Comparison of ENCODE assay signal across 22 cellular contexts in genomic region chr12:2364566-2365165, GRCh38.
DNase-seq lines count a peak whose midpoint lies in the region; ATAC-seq, FAIRE-seq and TF ChIP-seq lines count a peak whose summit lies in the region.
"Had no signal": no experiment of that assay in that cellular context is flagged by ENCODE, and none has a peak within 500 bp of the region (broad histone marks: within the 10 kb centered on the region; RNA-seq: fewer than 3 reads in every experiment).

No MANE protein-coding gene starts in this region.

- H3K4me1 ChIP-seq in GM23338 (ENCODE audit: insufficient read depth) (no peaks in the 10 kb centered on the region), neutrophil (ENCODE audit: control insufficient read depth in 1 of 2, insufficient read depth in 1 of 2, low read depth in 1 of 2, low read length in 1 of 2) (peaks cover 27 to 30% of the 10 kb centered on the region in 2 experiments)
- H3K4me1 ChIP-seq: BE2C had no signal

- H3K9me3 ChIP-seq in neutrophil: no peaks in the 10 kb centered on the region
- H3K9me3 ChIP-seq: BE2C, SK-N-SH, thoracic aorta had no signal

- H3K4me3 ChIP-seq in GM23338 (no peak overlapping the region), bronchial epithelial cell (ENCODE audit: low read depth, low read length) (no peak overlapping the region), neutrophil (ENCODE audit: low read depth in 1 of 2, low read length in 1 of 2) (peak overlapping the region; percentile 34 to 46)
- H3K4me3 ChIP-seq: coronary artery, GM23248, thoracic aorta had no signal

- H3F3A ChIP-seq in GM23338 (replicated peaks; ENCODE audit: low read depth): no peaks in the 10 kb centered on the region

- H3K4me1 Mint-ChIP-seq in GM23338: peaks cover 11% of the 10 kb centered on the region

- H3K36me3 ChIP-seq in GM23338 (ENCODE audit: insufficient read depth) (no peaks in the 10 kb centered on the region), bronchial epithelial cell (ENCODE audit: control insufficient read depth, insufficient read depth, low read length) (no peaks in the 10 kb centered on the region), neutrophil (no peaks in the 10 kb centered on the region)
- H3K36me3 ChIP-seq: BE2C, thoracic aorta had no signal

- H3K27ac Mint-ChIP-seq in GM23338: peak overlapping the region; percentile 32; the same call in 1 of the 2 replicates

- no peaks in the 10 kb centered on the region for H4K20me1 ChIP-seq in GM23338 (replicated peaks; ENCODE audit: insufficient read depth)

- H3K79me2 ChIP-seq in GM23338 (replicated peaks; ENCODE audit: insufficient read depth): no peaks in the 10 kb centered on the region

- H3K27me3 ChIP-seq in GM23338 (ENCODE audit: insufficient read depth) (no peaks in the 10 kb centered on the region), bronchial epithelial cell (ENCODE audit: control insufficient read depth, insufficient read depth, low read length) (no peaks in the 10 kb centered on the region), neutrophil (no peaks in the 10 kb centered on the region)

- no peak overlapping the region for H3K4me2 ChIP-seq in GM23338
- H3K4me2 ChIP-seq: KMS-11, SK-N-SH had no signal

- 0 out of 2 replicates have a peak overlapping the region, but pooled peaks have one; percentile 11 for H2AFZ ChIP-seq in GM23338
- H2AFZ ChIP-seq: GM23248 had no signal

- H3K9me2 ChIP-seq in GM23338 (ENCODE audit: insufficient read depth): no peaks in the 10 kb centered on the region
- H3K9me2 ChIP-seq: SK-N-SH had no signal

- no peak overlapping the region for H3K4me3 Mint-ChIP-seq in GM23338

- no peak for TF ChIP-seq CTCF in GM23338 (conservative IDR thresholded peaks at IDR 0.05; ENCODE audit: low read depth in 2 of 2)
- no peak for TF ChIP-seq CTCF in bronchial epithelial cell (IDR thresholded peaks at IDR 0.05; ENCODE audit: insufficient read depth, low read length, severe bottlenecking)
- no peak for TF ChIP-seq CTCF in neutrophil (IDR thresholded peaks at IDR 0.05)

- no peak for FAIRE-seq in bronchial epithelial cell (lab: Jason Lieb, UNC)
- FAIRE-seq: TTC549 had no signal

- H3K27ac ChIP-seq in GM23338 (ENCODE audit: low read depth): no peak overlapping the region
- peak overlapping the region; percentile 72 for H3K27ac ChIP-seq in neutrophil
- H3K27ac ChIP-seq: coronary artery, GM23248, KMS-11, thoracic aorta had no signal

- H3K36me3 Mint-ChIP-seq in GM23338 (ENCODE audit: low read depth): peaks cover 9% of the 10 kb centered on the region

- H3K27me3 Mint-ChIP-seq in GM23338 (ENCODE audit: insufficient read depth, low read depth, poor library complexity): peaks cover 4% of the 10 kb centered on the region

- peaks cover 10% of the 10 kb centered on the region for H3K9me3 Mint-ChIP-seq in GM23338

- ATAC-seq in GM23338: peak; percentile 87
- ATAC-seq in HG03097 (IDR thresholded peaks at IDR 0.05; ENCODE audit: low FRiP score, unreplicated experiment): no peak
- ATAC-seq in HG03159 (IDR thresholded peaks at IDR 0.05; ENCODE audit: unreplicated experiment): no peak

- DNase-seq in GM23338 (ENCODE audit: low spot score) (peak; percentile 48), MV-4-11 (lab: John Stamatoyannopoulos, UW) (peak; percentile 82), bronchial epithelial cell (ENCODE audit: low read depth) (peak; percentile 23), SK-N-DZ (ENCODE audit: low spot score) (no peak), NK-92 (lab: John Stamatoyannopoulos, UW; ENCODE audit: unreplicated experiment) (no peak)
- DNase-seq: activated CD4-positive, alpha-beta T cell treated with anti-CD3 and anti-CD28 coated beads, Interleukin-2, amount 50 U/mL, for 4 hours; activated naive CD4-positive, alpha-beta T cell treated with anti-CD3 and anti-CD28 coated beads, Interleukin-2, amount 50 U/mL, for 16 hours; activated T-cell treated with anti-CD3 and anti-CD28 coated beads for 4 hours; BE2C; foreskin melanocyte; GF-D8; GM23248; NCI-H526 treated with DMSO at 0.1 percent for 48 hours; SK-N-SH; stimulated activated CD4-positive, alpha-beta T cell treated with anti-CD3 and anti-CD28 coated beads, Interleukin-12 subunit alpha, Interleukin-12 subunit beta, amount 100 ng/mL, for 4 hours had no signal

TF ChIP-seq in GM23338, 12 proteins besides CTCF, POLR2A, EP300 and RAD21:
- TF ChIP-seq JUNB (IDR thresholded peaks at IDR 0.05; ENCODE audit: unreplicated experiment) (no peak), POLR2AphosphoS5 (IDR thresholded peaks at IDR 0.05; ENCODE audit: low read depth) (no peak), ETS1 (IDR thresholded peaks at IDR 0.05) (no peak), EZH2phosphoT487 (IDR thresholded peaks at IDR 0.05; ENCODE audit: unreplicated experiment) (no peak), ZNF462 (CRISPR knock-in tag; IDR thresholded peaks at IDR 0.05) (0 out of 2 replicates have a peak, but pooled peaks have one; percentile 2)

Comparison
In these comparisons a context has a peak if more than half of its experiments do, and no peak if none do; other contexts are left out.
1. DNase-seq: peak in GM23338 (single experiment), MV-4-11 (single experiment) and bronchial epithelial cell (single experiment); none in SK-N-DZ (single experiment) and NK-92 (single experiment).
2. H3K4me3 ChIP-seq: peak in neutrophil (2 of 2); none in GM23338 (single experiment) and bronchial epithelial cell (single experiment).